In the genomic region with DNA sequence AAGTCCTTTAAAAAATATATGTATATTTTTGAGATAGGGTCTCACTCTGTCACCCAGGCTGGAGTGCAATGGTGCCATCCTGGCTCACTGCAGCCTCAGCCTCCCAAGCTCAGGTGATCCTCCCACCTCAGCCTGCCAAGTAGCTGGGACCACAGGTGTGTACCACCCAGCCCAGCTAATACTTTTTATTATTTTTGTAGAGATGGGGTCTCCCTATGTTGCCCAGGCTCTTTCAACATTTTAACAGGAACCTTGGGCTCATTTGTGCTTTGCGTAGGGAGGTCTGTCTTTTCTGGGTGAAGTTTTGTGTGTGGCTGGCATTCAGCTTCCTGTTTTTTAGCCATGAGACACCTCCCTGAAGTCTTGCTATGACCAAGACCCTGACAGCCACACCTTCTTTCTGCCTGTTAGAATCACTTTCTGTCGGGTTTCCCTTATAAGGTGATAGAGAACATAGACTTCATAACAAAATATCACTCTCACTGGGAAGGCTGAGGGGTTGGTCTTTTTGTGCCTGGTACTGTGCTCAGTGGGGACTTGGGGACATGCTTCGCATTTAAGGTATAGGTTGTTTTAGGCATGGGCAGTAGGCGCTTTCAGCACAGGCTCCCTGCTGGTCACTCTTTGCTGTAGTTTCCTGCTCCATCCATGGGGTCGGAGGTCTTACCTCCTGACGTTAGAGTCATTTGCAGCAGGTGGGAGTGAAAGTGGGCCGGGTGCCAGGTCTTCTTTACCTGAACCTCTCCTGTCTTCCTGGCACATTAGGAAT, we compare ENCODE assay signal across 8 cellular contexts. TPM values are rescaled to one million over a fixed set of nuclear protein-coding genes. Genes with fewer than 3 reads are reported as not detected.
A peak's percentile ranks its signal among the peaks of the same experiment; 100 is the strongest.
DNase-seq lines count a peak whose midpoint lies in the region; ATAC-seq, FAIRE-seq and TF ChIP-seq lines count a peak whose summit lies in the region.

No MANE protein-coding gene starts in this region.

- no peaks in the 10 kb centered on the region for H3K36me3 ChIP-seq in gastroesophageal sphincter
- no peaks in the 10 kb centered on the region for H3K36me3 ChIP-seq in HepG2 (replicated peaks in 1 of 2; ENCODE audit: control insufficient read depth in 1 of 2, insufficient read depth in 2 of 2, low read length in 2 of 2)

- H2AFZ ChIP-seq in HepG2 (ENCODE audit: low read length) = no peak overlapping the region

- peak; percentile 66 for ATAC-seq in GM21381 (IDR thresholded peaks at IDR 0.05; ENCODE audit: unreplicated experiment)
- peak; percentile 47 for ATAC-seq in HG03571 (IDR thresholded peaks at IDR 0.05; ENCODE audit: unreplicated experiment)
- no peak for ATAC-seq in gastroesophageal sphincter
- ATAC-seq in HepG2 = no peak

- TF ChIP-seq CTCF in GM12865 (IDR thresholded peaks at IDR 0.05; ENCODE audit: insufficient read depth, low read depth, low read length, missing control alignments) = no peak
- no peak for TF ChIP-seq CTCF in gastroesophageal sphincter (IDR thresholded peaks at IDR 0.05)
- TF ChIP-seq CTCF in HepG2 (CRISPR knock-in tag; IDR thresholded peaks at IDR 0.05) = no peak

- DNase-seq in GM12865 (ENCODE audit: low read depth) (peak; percentile 89), putamen (ENCODE audit: low spot score) (no peak), HepG2 (ENCODE audit: low spot score) (no peak), AG20443 (ENCODE audit: low spot score) (no peak), DMS153 (lab: John Stamatoyannopoulos, UW) (no peak)

- H3K27ac ChIP-seq in gastroesophageal sphincter (peak overlapping the region in 3 of 4 donors; percentile 52 to 99 (median 95)), HepG2 (ENCODE audit: extremely low read length, insufficient read depth, low read length) (no peak overlapping the region)

- no peaks in the 10 kb centered on the region for H3K9me3 ChIP-seq in gastroesophageal sphincter
- no peaks in the 10 kb centered on the region for H3K9me3 ChIP-seq in HepG2 (ENCODE audit: low read length)

- TF ChIP-seq RAD21 in HepG2 (CRISPR knock-in tag; IDR thresholded peaks at IDR 0.05) = no peak

- CTCF ChIA-PET in HepG2 (lab: Yijun Ruan, JAX; ENCODE audit: low intra/inter-chr PET ratio, low total read pairs) = no interaction called here

- H3K79me2 ChIP-seq in HepG2 (ENCODE audit: insufficient read depth, low read length) = no peaks in the 10 kb centered on the region

- intact Hi-C loops in HepG2 (cut with micrococcal nuclease; ENCODE audit: unreplicated experiment) = no loop called here

- BruUV-seq in HepG2 (replicated peaks; lab: Mats Ljungman, UMichigan) = no TSS peak

- H3K4me2 ChIP-seq in HepG2 (ENCODE audit: low read depth, low read length) = no peak overlapping the region

- in situ Hi-C loops in HepG2 (cut with HindIII; ENCODE audit: extremely low pct_ligation_motif_present, low pct_unique_long_range_greater_than_20kb) = no loop called here

- WGBS in gastroesophageal sphincter (ENCODE audit: low coverage in 1 of 2), 2 donors = 60 to 80% methylated on average over 2 to 7 of the region's 7 CpGs
- 55% methylated on average over 7 of the region's 7 CpGs for WGBS in HepG2 (ENCODE audit: low lambda C conversion rate)

- no peaks in the 10 kb centered on the region for H3K27me3 ChIP-seq in gastroesophageal sphincter
- peaks cover 5 to 42% of the 10 kb centered on the region in 2 experiments; a peak in 4 of 5 replicates for H3K27me3 ChIP-seq in HepG2 (ENCODE audit: control insufficient read depth in 1 of 2, insufficient read depth in 2 of 2, low read length in 2 of 2)

- no peak for TF ChIP-seq EP300 in gastroesophageal sphincter (IDR thresholded peaks at IDR 0.05)
- no peak for TF ChIP-seq EP300 in HepG2 (IDR thresholded peaks at IDR 0.05; ENCODE audit: low read depth in 2 of 2, low read length in 2 of 2)
- no peak for TF ChIP-seq EP300 in HepG2 (CRISPR knock-in tag; IDR thresholded peaks at IDR 0.05; ENCODE audit: borderline replicate concordance)

- POLR2A ChIA-PET in HepG2 (lab: Yijun Ruan, JAX) = no interaction called here

- H3K4me3 ChIP-seq in GM12865 (ENCODE audit: low read depth, low read length) (peak overlapping the region; percentile 86), gastroesophageal sphincter (peak overlapping the region in 1 of 2 donors; percentile 4), HepG2 (replicated peaks in 1 of 3; ENCODE audit: insufficient read depth in 1 of 3, low read depth in 2 of 3, low read length in 3 of 3) (no peak overlapping the region)

- H3K4me1 ChIP-seq in gastroesophageal sphincter (peaks cover 3 to 77% (median 8%) of the 10 kb centered on the region in 3 donors), HepG2 (ENCODE audit: insufficient read depth, low read length) (peaks cover 6% of the 10 kb centered on the region)

- no peaks in the 10 kb centered on the region for H4K20me1 ChIP-seq in HepG2 (ENCODE audit: insufficient read depth, low read length)

- no peak overlapping the region for H3K9ac ChIP-seq in HepG2 (ENCODE audit: insufficient read depth, low read depth, low read length)

- FAIRE-seq in HepG2 (lab: Jason Lieb, UNC) = no peak

- TF ChIP-seq POLR2A in gastroesophageal sphincter (IDR thresholded peaks at IDR 0.05) (no peak), HepG2 (IDR thresholded peaks at IDR 0.05; ENCODE audit: insufficient read depth in 1 of 2, low read depth in 2 of 2, low read length in 2 of 2) (no peak)

TF ChIP-seq in HepG2, 621 proteins besides CTCF, POLR2A, EP300 and RAD21:
- TF ChIP-seq REL (CRISPR knock-in tag; conservative IDR thresholded peaks at IDR 0.05) (no peak), ZNF138 (CRISPR knock-in tag; IDR thresholded peaks at IDR 0.05; ENCODE audit: low read depth) (no peak), KDM4B (CRISPR knock-in tag; IDR thresholded peaks at IDR 0.05) (no peak), KLF15 (CRISPR knock-in tag; IDR thresholded peaks at IDR 0.05; ENCODE audit: borderline replicate concordance) (no peak), TEAD3 (CRISPR knock-in tag; optimal IDR thresholded peaks at IDR 0.05; ENCODE audit: borderline replicate concordance) (no peak), FLYWCH1 (CRISPR knock-in tag; IDR thresholded peaks at IDR 0.05) (no peak), MZF1 (CRISPR knock-in tag; IDR thresholded peaks at IDR 0.05; ENCODE audit: borderline replicate concordance) (no peak), TCF12 (IDR thresholded peaks at IDR 0.05) (no peak), TCF12 (CRISPR knock-in tag; IDR thresholded peaks at IDR 0.05) (no peak)
- TF ChIP-seq, protein P1, sequence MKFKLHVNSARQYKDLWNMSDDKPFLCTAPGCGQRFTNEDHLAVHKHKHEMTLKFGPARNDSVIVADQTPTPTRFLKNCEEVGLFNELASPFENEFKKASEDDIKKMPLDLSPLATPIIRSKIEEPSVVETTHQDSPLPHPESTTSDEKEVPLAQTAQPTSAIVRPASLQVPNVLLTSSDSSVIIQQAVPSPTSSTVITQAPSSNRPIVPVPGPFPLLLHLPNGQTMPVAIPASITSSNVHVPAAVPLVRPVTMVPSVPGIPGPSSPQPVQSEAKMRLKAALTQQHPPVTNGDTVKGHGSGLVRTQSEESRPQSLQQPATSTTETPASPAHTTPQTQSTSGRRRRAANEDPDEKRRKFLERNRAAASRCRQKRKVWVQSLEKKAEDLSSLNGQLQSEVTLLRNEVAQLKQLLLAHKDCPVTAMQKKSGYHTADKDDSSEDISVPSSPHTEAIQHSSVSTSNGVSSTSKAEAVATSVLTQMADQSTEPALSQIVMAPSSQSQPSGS (CRISPR knock-in tag; IDR thresholded peaks at IDR 0.05) = no peak
- TF ChIP-seq, protein P2, sequence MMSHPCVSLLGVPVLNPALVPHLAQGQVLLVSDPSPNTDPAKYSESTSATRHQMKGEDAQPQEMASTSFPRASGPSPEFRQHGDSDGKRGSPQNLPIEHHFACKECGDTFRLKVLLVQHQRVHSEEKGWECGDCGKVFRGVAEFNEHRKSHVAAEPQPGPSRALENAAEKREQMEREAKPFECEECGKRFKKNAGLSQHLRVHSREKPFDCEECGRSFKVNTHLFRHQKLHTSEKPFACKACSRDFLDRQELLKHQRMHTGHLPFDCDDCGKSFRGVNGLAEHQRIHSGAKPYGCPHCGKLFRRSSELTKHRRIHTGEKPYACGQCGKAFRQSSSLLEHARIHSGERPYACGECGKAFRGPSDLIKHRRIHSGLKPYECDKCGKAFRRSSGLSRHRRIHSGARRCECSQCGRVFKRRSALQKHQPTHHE (CRISPR knock-in tag; IDR thresholded peaks at IDR 0.05; ENCODE audit: borderline replicate concordance) = no peak
- TF ChIP-seq, protein P3, sequence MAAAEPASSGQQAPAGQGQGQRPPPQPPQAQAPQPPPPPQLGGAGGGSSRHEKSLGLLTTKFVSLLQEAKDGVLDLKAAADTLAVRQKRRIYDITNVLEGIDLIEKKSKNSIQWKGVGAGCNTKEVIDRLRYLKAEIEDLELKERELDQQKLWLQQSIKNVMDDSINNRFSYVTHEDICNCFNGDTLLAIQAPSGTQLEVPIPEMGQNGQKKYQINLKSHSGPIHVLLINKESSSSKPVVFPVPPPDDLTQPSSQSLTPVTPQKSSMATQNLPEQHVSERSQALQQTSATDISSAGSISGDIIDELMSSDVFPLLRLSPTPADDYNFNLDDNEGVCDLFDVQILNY (CRISPR knock-in tag; conservative IDR thresholded peaks at IDR 0.05) = no peak

RNA-seq across cellular contexts. Expression of a gene that starts 3.4 kb away (rescaled TPM):
- 100 to 1,000 TPM; 108 to 181 (median 136) TPM for total RNA-seq in gastroesophageal sphincter
- total RNA-seq in HepG2 (2016; rRNA removed; fragmentation: Illumina TruSeq; extraction: Trizol) = 1.7 and 3.6 TPM in 2 replicates
- total RNA-seq in HepG2 (2016; cell fraction: cytosol; rRNA removed; fragmentation: Illumina TruSeq; extraction: Trizol; ENCODE audit: low read depth) = 1.4 and 2.6 TPM in 2 replicates
- total RNA-seq in HepG2 (2016; cell fraction: insoluble cytoplasmic fraction; rRNA removed; fragmentation: Illumina TruSeq; extraction: Trizol) = 2.9 TPM in 2 replicates
- 3.1 and 3.4 TPM in 2 replicates for total RNA-seq in HepG2 (2016; cell fraction: membrane; rRNA removed; fragmentation: Illumina TruSeq; extraction: Trizol)
- 1.4 and 2.6 TPM in 2 replicates for total RNA-seq in HepG2 (2016; cell fraction: nucleus; rRNA removed; fragmentation: Illumina TruSeq; extraction: Trizol)
- polyA plus RNA-seq in HepG2 (2011; rRNA removed) = 0.73 and 1.1 TPM in 2 replicates
- polyA plus RNA-seq in HepG2 (2011; cell fraction: cytosol; rRNA removed) = 0.24 and 1.2 TPM in 2 replicates
- 8.7 and 12.9 TPM in 2 replicates for polyA plus RNA-seq in HepG2 (2011; cell fraction: nucleus; rRNA removed)
- polyA plus RNA-seq in HepG2 (2012) = 0.38 and 2.1 TPM in 2 replicates
- 4.4 and 5.7 TPM in 2 replicates for polyA plus RNA-seq in HepG2 (2016; cell fraction: cytosol; fragmentation: Illumina TruSeq; extraction: Trizol; ENCODE audit: low read depth)
- 3.7 TPM in 2 replicates for polyA plus RNA-seq in HepG2 (2016; cell fraction: insoluble cytoplasmic fraction; fragmentation: Illumina TruSeq; extraction: Trizol; ENCODE audit: low read depth)
- polyA plus RNA-seq in HepG2 (2016; cell fraction: membrane; fragmentation: Illumina TruSeq; extraction: Trizol; ENCODE audit: low read depth) = 2.6 and 3.5 TPM in 2 replicates
- polyA plus RNA-seq in HepG2 (2016; cell fraction: nucleus; fragmentation: Illumina TruSeq; extraction: Trizol; ENCODE audit: insufficient read depth, low read depth) = 2.9 and 3.0 TPM in 2 replicates
- 1.9 and 153 TPM in 2 replicates for polyA minus RNA-seq in HepG2 (2011; rRNA and poly(A)+ RNA removed; ENCODE audit: low replicate concordance)
- 2.8 and 4.2 TPM in 2 replicates for polyA minus RNA-seq in HepG2 (2011; cell fraction: cytosol; rRNA and poly(A)+ RNA removed)
- polyA minus RNA-seq in HepG2 (2011; cell fraction: nucleus; rRNA and poly(A)+ RNA removed) = 5.3 and 5.5 TPM in 2 replicates

Comparison
In these comparisons a context has a peak if more than half of its experiments do, and no peak if none do; other contexts are left out.
1. ATAC-seq: peak in GM21381 (single experiment) and HG03571 (single experiment); none in gastroesophageal sphincter (single experiment) and HepG2 (single experiment).
2. RNA of a gene that starts 3.4 kb away (total RNA-seq): 108 to 181 TPM in gastroesophageal sphincter; 1.4 to 3.6 TPM in HepG2; every median in the first group is over 10 times any median in the second.